34 cellular contexts compared by ENCODE assay signal in the genomic region with DNA sequence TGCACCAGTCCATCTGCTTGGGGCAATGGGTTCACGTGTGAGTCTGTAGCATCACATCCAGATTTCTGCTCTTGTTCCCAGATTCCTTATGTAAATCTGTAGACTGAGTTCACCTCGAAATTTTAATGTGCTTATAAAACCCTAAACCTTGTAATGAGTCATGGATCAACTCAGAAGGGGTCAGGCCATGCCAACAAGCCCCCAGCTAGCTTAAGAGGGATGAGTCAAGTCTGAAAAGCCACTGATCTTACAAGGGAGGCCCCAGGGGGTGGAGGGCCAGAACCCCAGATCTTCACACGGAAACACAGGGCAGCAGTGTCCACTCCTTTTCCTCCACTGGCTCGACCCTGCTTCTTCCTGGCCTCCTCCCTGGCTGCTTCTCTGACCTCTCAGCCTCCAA.
DNase-seq lines count a peak whose midpoint lies in the region; ATAC-seq and TF ChIP-seq lines count a peak whose summit lies in the region.
"Had no signal": no experiment of that assay in that cellular context is flagged by ENCODE, and none has a peak within 500 bp of the region (broad histone marks: within the 10 kb centered on the region; RNA-seq: fewer than 3 reads in every experiment).

No MANE protein-coding gene starts in this region.

- H3K27ac ChIP-seq in effector memory CD4-positive, alpha-beta T cell (ENCODE audit: insufficient read depth, low read length, poor library complexity, severe bottlenecking): no peak overlapping the region
- H3K27ac ChIP-seq: ascending aorta, C4-2B, coronary artery, foreskin keratinocyte, heart left ventricle, suprapubic skin, upper lobe of right lung had no signal

- H3K9me3 ChIP-seq in effector memory CD4-positive, alpha-beta T cell (ENCODE audit: control insufficient read depth, low read length): no peaks in the 10 kb centered on the region
- H3K9me3 ChIP-seq: ascending aorta, Caco-2, suprapubic skin, upper lobe of right lung had no signal

- peak; percentile 70 for DNase-seq in ELR (ENCODE audit: low read depth)
- peak; percentile 27 for DNase-seq in LHCN-M2 (ENCODE audit: low read depth)
- peak; percentile 7 for DNase-seq in astrocyte of the spinal cord (ENCODE audit: low read depth, low spot score)
- DNase-seq in skeletal muscle cell (ENCODE audit: low read depth): peak; percentile 17
- DNase-seq in effector memory CD4-positive, alpha-beta T cell: no peak
- no peak for DNase-seq in iPS-NIHi11 (ENCODE audit: low spot score)
- DNase-seq: activated CD4-positive, alpha-beta T cell treated with anti-CD3 and anti-CD28 coated beads for 48 hours; activated gamma-delta T cell; activated naive CD8-positive, alpha-beta T cell treated with anti-CD3 and anti-CD28 coated beads, Interleukin-2, amount 10 ng/mL, durations not matched to agents 7 days and 5 days; activated T-cell treated with anti-CD3 and anti-CD28 coated beads, Interleukin-2, amount 50 U/mL, for 24 hours; Caco-2; DMS53; effector memory CD8-positive, alpha-beta T cell; foreskin keratinocyte; GF-D8; heart left ventricle; Karpas-422; naive thymus-derived CD4-positive, alpha-beta T cell; NCI-H1048; NCI-H1694; NCI-H446 treated with DMSO at 0.1 percent for 48 hours; NCI-H82; stimulated activated naive CD4-positive, alpha-beta T cell treated with Interleukin-2 at 50 U/mL for 16 hours; SW 1271; T-helper 9 cell; upper lobe of right lung had no signal

- H3K4me3 ChIP-seq in astrocyte of the spinal cord (ENCODE audit: low read depth, low read length) (no peak overlapping the region), skeletal muscle cell (ENCODE audit: low read depth, low read length) (no peak overlapping the region)
- H3K4me3 ChIP-seq in effector memory CD4-positive, alpha-beta T cell (ENCODE audit: insufficient read depth, low read depth, low read length, poor library complexity, severe bottlenecking): no peak overlapping the region
- H3K4me3 ChIP-seq: ascending aorta, coronary artery, GM23338, heart left ventricle, suprapubic skin, upper lobe of right lung had no signal

- H3K36me3 ChIP-seq in effector memory CD4-positive, alpha-beta T cell (ENCODE audit: control insufficient read depth, insufficient read depth, low read length): no peaks in the 10 kb centered on the region
- H3K36me3 ChIP-seq: ascending aorta, heart left ventricle, suprapubic skin, upper lobe of right lung had no signal

- no peak for TF ChIP-seq CTCF in astrocyte of the spinal cord (IDR thresholded peaks at IDR 0.05; ENCODE audit: low read depth, low read length)

- ATAC-seq in GM21423 (IDR thresholded peaks at IDR 0.05; ENCODE audit: unreplicated experiment) (no peak), GM19023 (IDR thresholded peaks at IDR 0.05; ENCODE audit: unreplicated experiment) (no peak)
- ATAC-seq: effector memory CD8-positive, alpha-beta T cell; foreskin keratinocyte; GM23338; heart left ventricle; HepG2; naive thymus-derived CD4-positive, alpha-beta T cell; upper lobe of right lung had no signal

- H3K4me1 ChIP-seq in effector memory CD4-positive, alpha-beta T cell (ENCODE audit: control insufficient read depth, insufficient read depth, low read length, poor library complexity, severe bottlenecking): no peaks in the 10 kb centered on the region
- H3K4me1 ChIP-seq: ascending aorta, foreskin keratinocyte, heart left ventricle, suprapubic skin, upper lobe of right lung had no signal

- in situ Hi-C loops in astrocyte of the spinal cord (cut with HindIII; ENCODE audit: low sequenced_read_pairs): no loop called here

- H3K27me3 ChIP-seq in effector memory CD4-positive, alpha-beta T cell (replicated peaks; ENCODE audit: control insufficient read depth, insufficient read depth, low read length, poor library complexity, severe bottlenecking): no peaks in the 10 kb centered on the region
- H3K27me3 ChIP-seq: ascending aorta, foreskin keratinocyte, suprapubic skin, upper lobe of right lung had no signal

Comparison
In these comparisons a context has a peak if more than half of its experiments do, and no peak if none do; other contexts are left out.
1. DNase-seq: peak in ELR (single experiment), LHCN-M2 (single experiment), astrocyte of the spinal cord (single experiment) and skeletal muscle cell (single experiment); none in effector memory CD4-positive, alpha-beta T cell (0 of 3) and iPS-NIHi11 (single experiment).